ENCODE assay signal across 1 cellular context in genomic region chr18:13452851-13453524, GRCh38.
TF ChIP-seq lines count a peak whose summit lies in the region.

No MANE protein-coding gene starts in this region.

TF ChIP-seq in HEK293, 187 proteins besides CTCF, POLR2A, EP300 and RAD21 (continued from another document):
- TF ChIP-seq, protein P1, sequence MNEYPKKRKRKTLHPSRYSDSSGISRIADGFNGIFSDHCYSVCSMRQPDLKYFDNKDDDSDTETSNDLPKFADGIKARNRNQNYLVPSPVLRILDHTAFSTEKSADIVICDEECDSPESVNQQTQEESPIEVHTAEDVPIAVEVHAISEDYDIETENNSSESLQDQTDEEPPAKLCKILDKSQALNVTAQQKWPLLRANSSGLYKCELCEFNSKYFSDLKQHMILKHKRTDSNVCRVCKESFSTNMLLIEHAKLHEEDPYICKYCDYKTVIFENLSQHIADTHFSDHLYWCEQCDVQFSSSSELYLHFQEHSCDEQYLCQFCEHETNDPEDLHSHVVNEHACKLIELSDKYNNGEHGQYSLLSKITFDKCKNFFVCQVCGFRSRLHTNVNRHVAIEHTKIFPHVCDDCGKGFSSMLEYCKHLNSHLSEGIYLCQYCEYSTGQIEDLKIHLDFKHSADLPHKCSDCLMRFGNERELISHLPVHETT (tag by site-specific recombination; IDR thresholded peaks at IDR 0.05) = no peak
- TF ChIP-seq ZNF10 (tag by site-specific recombination; IDR thresholded peaks at IDR 0.05) = no peak
- TF ChIP-seq REPIN1 (tag by site-specific recombination; IDR thresholded peaks at IDR 0.05; ENCODE audit: low read depth) = no peak
- no peak for TF ChIP-seq ZNF555 (tag by site-specific recombination; conservative IDR thresholded peaks at IDR 0.05)
